19 cellular contexts compared by ENCODE assay signal in the genomic region with DNA sequence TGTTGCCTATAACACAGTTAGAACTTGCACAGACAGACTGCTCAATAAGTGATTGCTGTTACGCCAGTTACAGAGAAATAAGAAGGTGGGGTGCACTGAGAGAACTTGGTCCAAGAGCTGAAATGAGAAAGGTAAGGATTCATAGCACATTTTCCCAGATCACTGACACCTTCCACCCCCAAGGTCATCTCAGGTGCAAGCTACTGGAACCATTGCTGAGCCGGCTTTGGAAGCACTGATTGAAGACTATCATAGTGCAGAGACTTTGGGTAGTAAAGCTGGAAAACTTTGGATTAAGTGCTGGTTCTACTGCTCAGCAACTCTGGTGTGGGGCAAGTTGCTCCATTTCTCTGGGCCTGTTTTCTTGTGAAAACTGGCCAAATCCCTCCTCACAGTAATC.
"Had no signal": no experiment of that assay in that cellular context is flagged by ENCODE, and none has a peak within 500 bp of the region (broad histone marks: within the 10 kb centered on the region; RNA-seq: fewer than 3 reads in every experiment).

No MANE protein-coding gene starts in this region.

- H3K4me3 ChIP-seq: ascending aorta, prostate gland, stomach, thoracic aorta, vagina had no signal

- H3K4me1 ChIP-seq: prostate gland had no signal

- H3K36me3 Mint-ChIP-seq: type B pancreatic cell had no signal

- H3K27me3 ChIP-seq: ascending aorta, stomach, vagina had no signal

- H3K27ac ChIP-seq: prostate gland, thoracic aorta, vagina had no signal

- H3K27ac Mint-ChIP-seq: activated CD4-positive, alpha-beta memory T cell treated with anti-CD3 and anti-CD28 coated beads, Interleukin-2, amount 10 ng/mL, durations not matched to agents 7 days and 5 days; activated CD4-positive, alpha-beta T cell treated with anti-CD3 and anti-CD28 coated beads, Interleukin-2, amount 10 ng/mL, durations not matched to agents 24 days and 14 days; activated naive CD4-positive, alpha-beta T cell treated with anti-CD3 and anti-CD28 coated beads, Interleukin-2, amount 50 U/mL, for 24 hours; activated T-helper 1 cell treated with anti-CD3 and anti-CD28 coated beads, Interleukin-12 subunit alpha, Interleukin-12 subunit beta, Interleukin-2, Interleukin-4 antibody, amounts not matched to agents 30 ng/mL and 10 ng/mL and 1 ng/mL, durations not matched to agents 14 hours and 24 hours and 36 hours; effector memory CD8-positive, alpha-beta T cell; type B pancreatic cell had no signal

- ATAC-seq: activated CD4-positive, CD25-positive, alpha-beta regulatory T cell treated with anti-CD3 and anti-CD28 coated beads, Interleukin-2, amount 50 U/mL, for 24 hours; effector memory CD8-positive, alpha-beta T cell; esophagus mucosa; naive thymus-derived CD4-positive, alpha-beta T cell; stimulated activated effector memory CD8-positive, alpha-beta T cell treated with anti-CD3 and anti-CD28 coated beads, Interleukin-12 subunit alpha, Interleukin-12 subunit beta, amount 100 ng/mL, for 72 hours had no signal

- H3K36me3 ChIP-seq: prostate gland had no signal

- DNase-seq: activated CD4-positive, alpha-beta memory T cell treated with anti-CD3 and anti-CD28 coated beads, Interleukin-2, amount 10 ng/mL, durations not matched to agents 7 days and 5 days; activated CD4-positive, alpha-beta T cell treated with anti-CD3 and anti-CD28 coated beads, Interleukin-2, amount 10 ng/mL, durations not matched to agents 24 days and 14 days; activated gamma-delta T cell treated with Interleukin-2 at 50 U/mL for 16 hours; effector memory CD8-positive, alpha-beta T cell; kidney; naive thymus-derived CD4-positive, alpha-beta T cell; stimulated activated CD4-positive, alpha-beta T cell treated with anti-CD3 and anti-CD28 coated beads, Interleukin-2, amount 100 ng/mL, for 24 hours; stomach had no signal

- H3K27me3 Mint-ChIP-seq: activated CD4-positive, alpha-beta memory T cell treated with anti-CD3 and anti-CD28 coated beads, Interleukin-2, amount 10 ng/mL, durations not matched to agents 7 days and 5 days; activated CD4-positive, alpha-beta T cell treated with anti-CD3 and anti-CD28 coated beads, Interleukin-2, amount 10 ng/mL, durations not matched to agents 24 days and 14 days; activated naive CD4-positive, alpha-beta T cell treated with anti-CD3 and anti-CD28 coated beads, Interleukin-2, amount 50 U/mL, for 24 hours; central memory CD8-positive, alpha-beta T cell; effector memory CD8-positive, alpha-beta T cell; naive thymus-derived CD4-positive, alpha-beta T cell; type B pancreatic cell had no signal

- H3K4me3 Mint-ChIP-seq: activated CD4-positive, alpha-beta memory T cell treated with anti-CD3 and anti-CD28 coated beads, Interleukin-2, amount 10 ng/mL, durations not matched to agents 7 days and 5 days; activated CD4-positive, alpha-beta T cell treated with anti-CD3 and anti-CD28 coated beads, Interleukin-2, amount 10 ng/mL, durations not matched to agents 24 days and 14 days; activated naive CD4-positive, alpha-beta T cell treated with anti-CD3 and anti-CD28 coated beads, Interleukin-2, amount 50 U/mL, for 24 hours; activated T-helper 1 cell treated with anti-CD3 and anti-CD28 coated beads, Interleukin-12 subunit alpha, Interleukin-12 subunit beta, Interleukin-2, Interleukin-4 antibody, amounts not matched to agents 30 ng/mL and 10 ng/mL and 1 ng/mL, durations not matched to agents 14 hours and 24 hours and 36 hours; central memory CD8-positive, alpha-beta T cell; effector memory CD8-positive, alpha-beta T cell; naive thymus-derived CD4-positive, alpha-beta T cell; stimulated activated effector memory CD8-positive, alpha-beta T cell treated with anti-CD3 and anti-CD28 coated beads, Interleukin-12 subunit alpha, Interleukin-12 subunit beta, amount 100 ng/mL, for 72 hours; type B pancreatic cell had no signal

- H3K9me3 ChIP-seq: ascending aorta, prostate gland, stomach, thoracic aorta, vagina had no signal
